In the genomic region with DNA sequence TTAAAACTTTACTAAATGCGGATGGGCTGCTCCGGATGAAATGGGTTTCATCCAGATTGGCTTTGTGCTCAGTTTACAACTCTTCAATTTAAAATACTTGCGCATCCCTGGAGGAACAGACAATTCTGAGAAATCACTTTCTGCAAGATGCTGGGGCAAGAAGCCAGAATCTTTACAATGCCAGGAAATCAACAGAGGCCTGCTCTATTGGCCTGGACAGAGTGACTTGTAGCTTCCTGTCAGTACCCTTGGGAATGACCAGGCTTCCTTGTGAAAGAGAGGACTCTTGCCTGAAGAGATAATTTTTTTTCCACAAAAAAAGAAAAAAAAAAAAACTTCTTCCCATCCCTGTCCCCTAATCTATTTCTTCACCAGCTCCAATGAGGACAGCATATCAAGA, we compare ENCODE assay signal across 20 cellular contexts. TPM values are rescaled to one million over a fixed set of nuclear protein-coding genes. Genes with fewer than 3 reads are reported as not detected.
DNase-seq lines count a peak whose midpoint lies in the region; ATAC-seq, FAIRE-seq and TF ChIP-seq lines count a peak whose summit lies in the region.
"Had no signal": no experiment of that assay in that cellular context is flagged by ENCODE, and none has a peak within 500 bp of the region (broad histone marks: within the 10 kb centered on the region; RNA-seq: fewer than 3 reads in every experiment).

No MANE protein-coding gene starts in this region.

- no peaks in the 10 kb centered on the region for H3K9me3 ChIP-seq in heart left ventricle
- H3K9me3 ChIP-seq: vagina had no signal

- TF ChIP-seq POLR2A in heart left ventricle (IDR thresholded peaks at IDR 0.05) (no peak), GM12892 (IDR thresholded peaks at IDR 0.05; ENCODE audit: low read depth, low read length) (no peak)

- FAIRE-seq in GM12892 (lab: Jason Lieb, UNC), result no peak

- intact Hi-C loops in heart left ventricle (cut with DNase I), result loop anchor here in 4 of 10 donors (2.0 to 10.0 kb wide), 4 partner anchors 48 to 208 kb away; no protein-coding TSS in a partner anchor

- DNase-seq in COLO829 (ENCODE audit: low spot score), result peak; percentile 3
- DNase-seq in heart left ventricle, result peak in 4 of 5 donors; percentile 51 to 87 (median 72)
- peak; percentile 83 for DNase-seq in putamen (ENCODE audit: low spot score)
- DNase-seq in GM12892 (ENCODE audit: insufficient read length), result no peak
- DNase-seq in stimulated activated naive CD8-positive, alpha-beta T cell treated with anti-CD3 and anti-CD28 coated beads, Interleukin-15, amount 100 ng/mL, for 72 hours, result no peak
- DNase-seq: activated CD4-positive, alpha-beta T cell treated with anti-CD3 and anti-CD28 coated beads, Interleukin-2, amount 10 ng/mL, durations not matched to agents 24 days and 14 days; activated CD8-positive, alpha-beta memory T cell treated with anti-CD3 and anti-CD28 coated beads, Interleukin-2, amount 10 ng/mL, durations not matched to agents 7 days and 5 days; EL; endodermal cell; mammary epithelial cell; NCI-H1417; NCI-H510A; NK-92 treated with Interleukin-12 subunit alpha and Interleukin-12 subunit beta, amount 100 ng/mL, for 24 hours had no signal

- H3K27ac ChIP-seq in cingulate gyrus (ENCODE audit: low read depth, low read length) (peak overlapping the region; percentile 11), heart left ventricle (peak overlapping the region in 9 of 12 donors; percentile 19 to 66 (median 48))
- H3K27ac ChIP-seq: vagina had no signal

- TF ChIP-seq CTCF in heart left ventricle (IDR thresholded peaks at IDR 0.05), result no peak

- H3K27me3 ChIP-seq in heart left ventricle, result peaks cover 0 to 4% (median 0%) of the 10 kb centered on the region in 9 donors
- H3K27me3 ChIP-seq: vagina had no signal

- peaks cover 33% of the 10 kb centered on the region for H3K27me3 Mint-ChIP-seq in stimulated activated naive CD8-positive, alpha-beta T cell treated with anti-CD3 and anti-CD28 coated beads, Interleukin-15, amount 100 ng/mL, for 72 hours

- H3K36me3 ChIP-seq in heart left ventricle, result no peaks in the 10 kb centered on the region
- H3K36me3 ChIP-seq: vagina had no signal

- no peaks in the 10 kb centered on the region for H3K9me3 Mint-ChIP-seq in stimulated activated naive CD8-positive, alpha-beta T cell treated with anti-CD3 and anti-CD28 coated beads, Interleukin-15, amount 100 ng/mL, for 72 hours
- H3K9me3 Mint-ChIP-seq: activated CD4-positive, alpha-beta T cell treated with anti-CD3 and anti-CD28 coated beads, Interleukin-2, amount 10 ng/mL, durations not matched to agents 24 days and 14 days; endodermal cell; IgD-negative memory B cell; T-helper 1 cell treated with Interleukin-12 subunit alpha and Interleukin-12 subunit beta and Interleukin-4 antibody, amounts not matched to agents 30 μg/mL and 1 μg/mL, for 36 hours had no signal

- H3K4me1 Mint-ChIP-seq in stimulated activated naive CD8-positive, alpha-beta T cell treated with anti-CD3 and anti-CD28 coated beads, Interleukin-15, amount 100 ng/mL, for 72 hours, result peaks cover 15% of the 10 kb centered on the region
- H3K4me1 Mint-ChIP-seq: activated CD8-positive, alpha-beta memory T cell treated with anti-CD3 and anti-CD28 coated beads, Interleukin-2, amount 10 ng/mL, durations not matched to agents 7 days and 5 days had no signal

- H3K4me3 Mint-ChIP-seq in stimulated activated naive CD8-positive, alpha-beta T cell treated with anti-CD3 and anti-CD28 coated beads, Interleukin-15, amount 100 ng/mL, for 72 hours, result no peak overlapping the region
- H3K4me3 Mint-ChIP-seq: activated CD4-positive, alpha-beta T cell treated with anti-CD3 and anti-CD28 coated beads, Interleukin-2, amount 10 ng/mL, durations not matched to agents 24 days and 14 days; activated CD8-positive, alpha-beta memory T cell treated with anti-CD3 and anti-CD28 coated beads, Interleukin-2, amount 10 ng/mL, durations not matched to agents 7 days and 5 days; activated naive CD8-positive, alpha-beta T cell; endodermal cell; IgD-negative memory B cell; T-helper 1 cell treated with Interleukin-12 subunit alpha and Interleukin-12 subunit beta and Interleukin-4 antibody, amounts not matched to agents 30 μg/mL and 1 μg/mL, for 36 hours had no signal

- no peak overlapping the region for H3K27ac Mint-ChIP-seq in stimulated activated naive CD8-positive, alpha-beta T cell treated with anti-CD3 and anti-CD28 coated beads, Interleukin-15, amount 100 ng/mL, for 72 hours
- H3K27ac Mint-ChIP-seq: activated CD4-positive, alpha-beta T cell treated with anti-CD3 and anti-CD28 coated beads, Interleukin-2, amount 10 ng/mL, durations not matched to agents 24 days and 14 days; activated CD8-positive, alpha-beta memory T cell treated with anti-CD3 and anti-CD28 coated beads, Interleukin-2, amount 10 ng/mL, durations not matched to agents 7 days and 5 days; activated naive CD8-positive, alpha-beta T cell; endodermal cell; IgD-negative memory B cell; T-helper 1 cell treated with Interleukin-12 subunit alpha and Interleukin-12 subunit beta and Interleukin-4 antibody, amounts not matched to agents 30 μg/mL and 1 μg/mL, for 36 hours had no signal

- H3K4me1 ChIP-seq in heart left ventricle, result peaks cover 0 to 38% (median 9%) of the 10 kb centered on the region in 12 donors

- peak; percentile 49 to 85 (median 66) for ATAC-seq in heart left ventricle
- ATAC-seq in HG02623 (IDR thresholded peaks at IDR 0.05; ENCODE audit: unreplicated experiment), result no peak
- no peak for ATAC-seq in stimulated activated naive CD8-positive, alpha-beta T cell treated with anti-CD3 and anti-CD28 coated beads, Interleukin-15, amount 100 ng/mL, for 72 hours
- ATAC-seq in HG03108 (IDR thresholded peaks at IDR 0.05; ENCODE audit: unreplicated experiment), result no peak
- ATAC-seq: activated CD8-positive, alpha-beta memory T cell treated with anti-CD3 and anti-CD28 coated beads, Interleukin-2, amount 10 ng/mL, durations not matched to agents 7 days and 5 days had no signal

- 36 to 54% (median 40%) methylated on average over 3 of the region's 3 CpGs for WGBS in heart left ventricle, 4 donors

- no peak overlapping the region for H3K4me3 ChIP-seq in heart left ventricle
- H3K4me3 ChIP-seq: vagina had no signal

RNA-seq across cellular contexts. Expression of a gene that starts 4.0 kb away (rescaled TPM):
- total RNA-seq in heart left ventricle, result 10 to 100 TPM in 2 of 9 donors, 1 to 10 TPM in 7; 3.6 to 12.4 (median 8.5) TPM
- polyA plus RNA-seq in heart left ventricle, result 1 to 10 TPM in 1 of 2 donors, under 1 TPM in 1; 1.00 to 3.0 TPM
- not detected for polyA plus RNA-seq in GM12892 (2012; ENCODE audit: missing spikeins)
- total RNA-seq: activated CD4-positive, alpha-beta T cell treated with anti-CD3 and anti-CD28 coated beads, Interleukin-2, amount 10 ng/mL, durations not matched to agents 24 days and 14 days; activated CD8-positive, alpha-beta memory T cell treated with anti-CD3 and anti-CD28 coated beads, Interleukin-2, amount 10 ng/mL, durations not matched to agents 7 days and 5 days had no signal
- polyA plus RNA-seq: IgD-negative memory B cell had no signal

Comparison
In these comparisons a context has a peak if more than half of its experiments do, and no peak if none do; other contexts are left out.
1. DNase-seq: peak in COLO829 (single experiment), heart left ventricle (4 of 5) and putamen (single experiment); none in GM12892 (single experiment) and stimulated activated naive CD8-positive, alpha-beta T cell treated with anti-CD3 and anti-CD28 coated beads, Interleukin-15, amount 100 ng/mL, for 72 hours (0 of 2).
2. ATAC-seq: peak in heart left ventricle (4 of 4); none in HG02623 (single experiment), stimulated activated naive CD8-positive, alpha-beta T cell treated with anti-CD3 and anti-CD28 coated beads, Interleukin-15, amount 100 ng/mL, for 72 hours (single experiment) and HG03108 (single experiment).